In the genomic region with DNA sequence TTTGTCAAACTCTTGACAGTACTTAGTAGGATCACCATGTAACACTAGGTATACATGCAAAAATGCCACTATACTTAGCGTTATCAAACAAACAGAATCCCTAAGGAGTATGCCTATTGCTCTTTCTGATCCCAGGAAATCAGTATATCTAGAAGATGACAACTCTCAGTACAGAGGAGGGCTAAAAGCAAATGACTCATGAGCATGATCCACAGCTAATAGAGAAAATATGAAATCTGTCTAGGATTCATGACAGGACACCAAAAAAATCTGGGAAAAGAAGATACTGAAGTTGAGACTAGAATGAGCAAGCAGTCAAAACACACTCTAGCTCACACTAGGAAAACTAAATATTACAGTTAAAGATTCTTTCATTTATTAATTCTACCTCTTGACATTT, we compare ENCODE assay signal across 1 cellular context.
TF ChIP-seq lines count a peak whose summit lies in the region.

No MANE protein-coding gene starts in this region.

TF ChIP-seq in SK-N-SH, 30 proteins besides CTCF, POLR2A, EP300 and RAD21 (continued from another document):
- TF ChIP-seq, protein P1, sequence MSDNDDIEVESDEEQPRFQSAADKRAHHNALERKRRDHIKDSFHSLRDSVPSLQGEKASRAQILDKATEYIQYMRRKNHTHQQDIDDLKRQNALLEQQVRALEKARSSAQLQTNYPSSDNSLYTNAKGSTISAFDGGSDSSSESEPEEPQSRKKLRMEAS (IDR thresholded peaks at IDR 0.05; ENCODE audit: low read depth) = peak; percentile 18; the same call in 1 of the 2 replicates
- TF ChIP-seq TEAD4 (IDR thresholded peaks at IDR 0.05; ENCODE audit: borderline replicate concordance, insufficient read depth) = peak; percentile 17; the same call in 1 of the 2 replicates
- TF ChIP-seq, protein P2, sequence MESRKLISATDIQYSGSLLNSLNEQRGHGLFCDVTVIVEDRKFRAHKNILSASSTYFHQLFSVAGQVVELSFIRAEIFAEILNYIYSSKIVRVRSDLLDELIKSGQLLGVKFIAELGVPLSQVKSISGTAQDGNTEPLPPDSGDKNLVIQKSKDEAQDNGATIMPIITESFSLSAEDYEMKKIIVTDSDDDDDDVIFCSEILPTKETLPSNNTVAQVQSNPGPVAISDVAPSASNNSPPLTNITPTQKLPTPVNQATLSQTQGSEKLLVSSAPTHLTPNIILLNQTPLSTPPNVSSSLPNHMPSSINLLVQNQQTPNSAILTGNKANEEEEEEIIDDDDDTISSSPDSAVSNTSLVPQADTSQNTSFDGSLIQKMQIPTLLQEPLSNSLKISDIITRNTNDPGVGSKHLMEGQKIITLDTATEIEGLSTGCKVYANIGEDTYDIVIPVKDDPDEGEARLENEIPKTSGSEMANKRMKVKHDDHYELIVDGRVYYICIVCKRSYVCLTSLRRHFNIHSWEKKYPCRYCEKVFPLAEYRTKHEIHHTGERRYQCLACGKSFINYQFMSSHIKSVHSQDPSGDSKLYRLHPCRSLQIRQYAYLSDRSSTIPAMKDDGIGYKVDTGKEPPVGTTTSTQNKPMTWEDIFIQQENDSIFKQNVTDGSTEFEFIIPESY (IDR thresholded peaks at IDR 0.05; ENCODE audit: borderline replicate concordance, low read depth) = no peak
- TF ChIP-seq YY1 (IDR thresholded peaks at IDR 0.05; ENCODE audit: low read depth) = no peak
- TF ChIP-seq TAF1 (IDR thresholded peaks at IDR 0.05; ENCODE audit: borderline replicate concordance, low read depth, low read length) = no peak
- no peak for TF ChIP-seq CHD2 (IDR thresholded peaks at IDR 0.05; ENCODE audit: low read length, partially characterized antibody)
- peak; percentile 22; the same call in 1 of the 2 replicates for TF ChIP-seq POLR2AphosphoS5 (IDR thresholded peaks at IDR 0.05; ENCODE audit: low read depth, low read length)
- TF ChIP-seq, protein P3, sequence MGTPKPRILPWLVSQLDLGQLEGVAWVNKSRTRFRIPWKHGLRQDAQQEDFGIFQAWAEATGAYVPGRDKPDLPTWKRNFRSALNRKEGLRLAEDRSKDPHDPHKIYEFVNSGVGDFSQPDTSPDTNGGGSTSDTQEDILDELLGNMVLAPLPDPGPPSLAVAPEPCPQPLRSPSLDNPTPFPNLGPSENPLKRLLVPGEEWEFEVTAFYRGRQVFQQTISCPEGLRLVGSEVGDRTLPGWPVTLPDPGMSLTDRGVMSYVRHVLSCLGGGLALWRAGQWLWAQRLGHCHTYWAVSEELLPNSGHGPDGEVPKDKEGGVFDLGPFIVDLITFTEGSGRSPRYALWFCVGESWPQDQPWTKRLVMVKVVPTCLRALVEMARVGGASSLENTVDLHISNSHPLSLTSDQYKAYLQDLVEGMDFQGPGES (IDR thresholded peaks at IDR 0.05; ENCODE audit: low read depth, low read length) = no peak
- peak; percentile 76 for TF ChIP-seq TCF12 (IDR thresholded peaks at IDR 0.05)
- TF ChIP-seq, protein P4, sequence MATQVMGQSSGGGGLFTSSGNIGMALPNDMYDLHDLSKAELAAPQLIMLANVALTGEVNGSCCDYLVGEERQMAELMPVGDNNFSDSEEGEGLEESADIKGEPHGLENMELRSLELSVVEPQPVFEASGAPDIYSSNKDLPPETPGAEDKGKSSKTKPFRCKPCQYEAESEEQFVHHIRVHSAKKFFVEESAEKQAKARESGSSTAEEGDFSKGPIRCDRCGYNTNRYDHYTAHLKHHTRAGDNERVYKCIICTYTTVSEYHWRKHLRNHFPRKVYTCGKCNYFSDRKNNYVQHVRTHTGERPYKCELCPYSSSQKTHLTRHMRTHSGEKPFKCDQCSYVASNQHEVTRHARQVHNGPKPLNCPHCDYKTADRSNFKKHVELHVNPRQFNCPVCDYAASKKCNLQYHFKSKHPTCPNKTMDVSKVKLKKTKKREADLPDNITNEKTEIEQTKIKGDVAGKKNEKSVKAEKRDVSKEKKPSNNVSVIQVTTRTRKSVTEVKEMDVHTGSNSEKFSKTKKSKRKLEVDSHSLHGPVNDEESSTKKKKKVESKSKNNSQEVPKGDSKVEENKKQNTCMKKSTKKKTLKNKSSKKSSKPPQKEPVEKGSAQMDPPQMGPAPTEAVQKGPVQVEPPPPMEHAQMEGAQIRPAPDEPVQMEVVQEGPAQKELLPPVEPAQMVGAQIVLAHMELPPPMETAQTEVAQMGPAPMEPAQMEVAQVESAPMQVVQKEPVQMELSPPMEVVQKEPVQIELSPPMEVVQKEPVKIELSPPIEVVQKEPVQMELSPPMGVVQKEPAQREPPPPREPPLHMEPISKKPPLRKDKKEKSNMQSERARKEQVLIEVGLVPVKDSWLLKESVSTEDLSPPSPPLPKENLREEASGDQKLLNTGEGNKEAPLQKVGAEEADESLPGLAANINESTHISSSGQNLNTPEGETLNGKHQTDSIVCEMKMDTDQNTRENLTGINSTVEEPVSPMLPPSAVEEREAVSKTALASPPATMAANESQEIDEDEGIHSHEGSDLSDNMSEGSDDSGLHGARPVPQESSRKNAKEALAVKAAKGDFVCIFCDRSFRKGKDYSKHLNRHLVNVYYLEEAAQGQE (IDR thresholded peaks at IDR 0.05; ENCODE audit: low read depth, low read length) = no peak
- TF ChIP-seq, protein P5, sequence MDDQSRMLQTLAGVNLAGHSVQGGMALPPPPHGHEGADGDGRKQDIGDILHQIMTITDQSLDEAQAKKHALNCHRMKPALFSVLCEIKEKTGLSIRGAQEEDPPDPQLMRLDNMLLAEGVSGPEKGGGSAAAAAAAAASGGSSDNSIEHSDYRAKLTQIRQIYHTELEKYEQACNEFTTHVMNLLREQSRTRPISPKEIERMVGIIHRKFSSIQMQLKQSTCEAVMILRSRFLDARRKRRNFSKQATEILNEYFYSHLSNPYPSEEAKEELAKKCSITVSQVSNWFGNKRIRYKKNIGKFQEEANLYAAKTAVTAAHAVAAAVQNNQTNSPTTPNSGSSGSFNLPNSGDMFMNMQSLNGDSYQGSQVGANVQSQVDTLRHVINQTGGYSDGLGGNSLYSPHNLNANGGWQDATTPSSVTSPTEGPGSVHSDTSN (IDR thresholded peaks at IDR 0.05) = peak; percentile 86
- TF ChIP-seq FOSL2 (IDR thresholded peaks at IDR 0.05; ENCODE audit: borderline replicate concordance, low read depth) = peak; percentile 92
